ENCODE assay signal across 8 cellular contexts in genomic region chr2:241636182-241636982, GRCh38. TPM values are rescaled to one million over a fixed set of nuclear protein-coding genes. Genes with fewer than 3 reads are reported as not detected.
DNase-seq lines count a peak whose midpoint lies in the region; ATAC-seq and TF ChIP-seq lines count a peak whose summit lies in the region.

No MANE protein-coding gene starts in this region.

- H3K36me3 ChIP-seq in MG63 (peaks cover 57% of the 10 kb centered on the region), ovary (no peaks in the 10 kb centered on the region)

- CTCF ChIA-PET in HEK293T (lab: Yijun Ruan, JAX), result no interaction called here

- H3K27ac ChIP-seq in foreskin keratinocyte (no peak overlapping the region), ovary (peak overlapping the region; percentile 99)

- WGBS in ovary, 3 donors, result 0 to 1% (median 0%) methylated on average over 21 to 95 of the region's 95 CpGs

- H3K27me3 ChIP-seq in MG63 (no peaks in the 10 kb centered on the region), foreskin keratinocyte (no peaks in the 10 kb centered on the region), ovary (no peaks in the 10 kb centered on the region)

- DNase-seq in NCI-H2196 (lab: John Stamatoyannopoulos, UW; ENCODE audit: unreplicated experiment) (peak; percentile 34), NCI-H2196 treated with DMSO at 0.1 percent for 48 hours (lab: John Stamatoyannopoulos, UW; ENCODE audit: unreplicated experiment) (no peak), HEK293T (ENCODE audit: extremely low spot score) (peak; percentile 39), MG63 (peak; percentile 51), activated T-helper 1 cell treated with Interleukin-2 at 50 U/mL for 16 hours (ENCODE audit: low read depth) (peak; percentile 11), foreskin keratinocyte (peak in 1 of 2 donors; percentile 35), ovary (peak; percentile 27 to 65 (median 51)), NCI-H1694 treated with DMSO at 0.1 percent for 48 hours (lab: John Stamatoyannopoulos, UW) (no peak)

- intact Hi-C loops in ovary (cut with DNase I), result no loop called here

- no peak for TF ChIP-seq EP300 in ovary (IDR thresholded peaks at IDR 0.05)

- POLR2A ChIA-PET in HEK293T (lab: Yijun Ruan, JAX), result interaction anchor here (1.5 kb wide), 1 partner anchor 50 kb away, joined by 8 read pairs; the partner anchor contains the start of gene DTYMK

- H3K4me3 ChIP-seq in MG63 (peak overlapping the region; percentile 76), ovary (peak overlapping the region; percentile 83)

- TF ChIP-seq CTCF in foreskin keratinocyte (conservative IDR thresholded peaks at IDR 0.05), result peak; percentile 6
- TF ChIP-seq CTCF in ovary (IDR thresholded peaks at IDR 0.05), result no peak

- no peak for TF ChIP-seq POLR2A in ovary (IDR thresholded peaks at IDR 0.05)

- peak; percentile 50 for ATAC-seq in foreskin keratinocyte

- no peaks in the 10 kb centered on the region for H3K4me1 ChIP-seq in foreskin keratinocyte
- peaks cover 13% of the 10 kb centered on the region for H3K4me1 ChIP-seq in ovary (ENCODE audit: insufficient read depth)

- H3K9me3 ChIP-seq in MG63 (no peaks in the 10 kb centered on the region), ovary (no peaks in the 10 kb centered on the region)

TF ChIP-seq in HEK293T, 16 proteins besides CTCF, POLR2A, EP300 and RAD21:
- TF ChIP-seq L3MBTL2 (conservative IDR thresholded peaks at IDR 0.05), result peak; percentile 50; the same call in 1 of the 2 replicates
- no peak for TF ChIP-seq HDGF (IDR thresholded peaks at IDR 0.05; ENCODE audit: borderline replicate concordance)
- TF ChIP-seq ARNT (IDR thresholded peaks at IDR 0.05), result no peak
- no peak for TF ChIP-seq FOXM1 (IDR thresholded peaks at IDR 0.05; ENCODE audit: borderline replicate concordance)
- no peak for TF ChIP-seq LEF1 (IDR thresholded peaks at IDR 0.05; ENCODE audit: borderline replicate concordance)
- TF ChIP-seq PKNOX1 (IDR thresholded peaks at IDR 0.05), result no peak

RNA-seq across cellular contexts. Expression of gene THAP4, which starts 0.6 kb away (rescaled TPM):
- total RNA-seq in MG63 (2014; rRNA removed; shearing (Covaris generic); ENCODE audit: low replicate concordance), result 72.2 and 110 TPM in 2 replicates
- total RNA-seq in foreskin keratinocyte (73.7 and 85.6 TPM in 2 replicates), ovary (10 to 100 TPM; 26.2 to 54.7 (median 40.3) TPM)
- polyA plus RNA-seq in foreskin keratinocyte (72.4 and 74.7 TPM in 2 replicates), ovary (10 to 100 TPM; 12.1 to 42.0 TPM)

RNA-seq across cellular contexts. Expression of gene ATG4B, which starts 1.1 kb away (rescaled TPM):
- 47.9 and 83.9 TPM in 2 replicates for total RNA-seq in MG63 (2014; rRNA removed; shearing (Covaris generic); ENCODE audit: low replicate concordance)
- 43.0 and 48.4 TPM in 2 replicates for total RNA-seq in foreskin keratinocyte
- polyA plus RNA-seq in foreskin keratinocyte, result 53.9 and 59.1 TPM in 2 replicates
- 10 to 100 TPM; 37.1 to 70.4 (median 56.3) TPM for total RNA-seq in ovary
- 10 to 100 TPM; 41.0 to 49.5 TPM for polyA plus RNA-seq in ovary

RNA-seq across cellular contexts. Expression of gene DTYMK, which starts 50.2 kb away (rescaled TPM):
- 48.4 and 87.7 TPM in 2 replicates for total RNA-seq in MG63 (2014; rRNA removed; shearing (Covaris generic); ENCODE audit: low replicate concordance)
- 74.9 and 86.9 TPM in 2 replicates for total RNA-seq in foreskin keratinocyte
- 98.3 and 112 TPM in 2 replicates for polyA plus RNA-seq in foreskin keratinocyte
- 10 to 100 TPM in 6 of 7 donors, 1 to 10 TPM in 1; 8.9 to 17.9 (median 14.6) TPM for total RNA-seq in ovary
- 10 to 100 TPM in 1 of 2 donors, 1 to 10 TPM in 1; 3.7 to 10.7 TPM for polyA plus RNA-seq in ovary

Comparison
In these comparisons a context has a peak if more than half of its experiments do, and no peak if none do; other contexts are left out.
1. DNase-seq: peak in NCI-H2196 (single experiment), HEK293T (single experiment), MG63 (single experiment), activated T-helper 1 cell treated with Interleukin-2 at 50 U/mL for 16 hours (single experiment) and ovary (5 of 5); none in NCI-H2196 treated with DMSO at 0.1 percent for 48 hours (single experiment) and NCI-H1694 treated with DMSO at 0.1 percent for 48 hours (single experiment).